Comparison of ENCODE assay signal across 22 cellular contexts in genomic region chr1:157751283-157751682, GRCh38. TPM values are rescaled to one million over a fixed set of nuclear protein-coding genes. Genes with fewer than 3 reads are reported as not detected.
A peak's percentile ranks its signal among the peaks of the same experiment; 100 is the strongest.
DNase-seq lines count a peak whose midpoint lies in the region; ATAC-seq and TF ChIP-seq lines count a peak whose summit lies in the region.
"Had no signal": no experiment of that assay in that cellular context is flagged by ENCODE, and none has a peak within 500 bp of the region (broad histone marks: within the 10 kb centered on the region; RNA-seq: fewer than 3 reads in every experiment).

No MANE protein-coding gene starts in this region.

- H3F3A ChIP-seq in Loucy (ENCODE audit: low read depth) (no peaks in the 10 kb centered on the region), GM23248 (ENCODE audit: insufficient read depth) (no peaks in the 10 kb centered on the region)

- H3K27me3 Mint-ChIP-seq in WTC11 (ENCODE audit: low read depth) (no peaks in the 10 kb centered on the region; the same call in 1 of the 2 replicates), naive B cell (no peaks in the 10 kb centered on the region)

- H3K27ac ChIP-seq in GM23248, result no peak overlapping the region
- H3K27ac ChIP-seq: RWPE1, SJCRH30 had no signal

- TF ChIP-seq CTCF in GM12865 (IDR thresholded peaks at IDR 0.05; ENCODE audit: insufficient read depth, low read depth, low read length, missing control alignments) (peak; percentile 2), Loucy (conservative IDR thresholded peaks at IDR 0.05; ENCODE audit: low read length) (peak; percentile 50), WTC11 (IDR thresholded peaks at IDR 0.05) (no peak)

- H3K79me2 ChIP-seq in Loucy (ENCODE audit: insufficient read depth, low read length), result no peaks in the 10 kb centered on the region
- no peaks in the 10 kb centered on the region for H3K79me2 ChIP-seq in GM23248 (ENCODE audit: insufficient read depth)

- ATAC-seq in WTC11 (peak; percentile 66), naive B cell (ENCODE audit: low read depth in 2 of 2) (no peak), GM19324 (IDR thresholded peaks at IDR 0.05; ENCODE audit: low FRiP score, unreplicated experiment) (no peak), HG03469 (IDR thresholded peaks at IDR 0.05; ENCODE audit: unreplicated experiment) (no peak), GM21381 (IDR thresholded peaks at IDR 0.05; ENCODE audit: unreplicated experiment) (no peak)
- ATAC-seq: PC-3, T-cell had no signal

- CTCF ChIA-PET in WTC11 (lab: Charles Lee), result interaction anchor here (1.0 to 2.8 kb wide), 5 partner anchors 11 to 171 kb away, joined by 3 to 19 read pairs (median 4); no protein-coding TSS in a partner anchor

- H3K4me1 Mint-ChIP-seq in WTC11, result peaks cover 28% of the 10 kb centered on the region
- peaks cover 40 to 47% (median 41%) of the 10 kb centered on the region in 3 donors for H3K4me1 Mint-ChIP-seq in naive B cell

- H3K27me3 ChIP-seq in Loucy (ENCODE audit: insufficient read depth, low read length, poor library complexity, severe bottlenecking) (no peaks in the 10 kb centered on the region), GM23248 (replicated peaks; ENCODE audit: insufficient read depth) (no peaks in the 10 kb centered on the region)
- H3K27me3 ChIP-seq: SJCRH30 had no signal

- H3K4me1 ChIP-seq in Loucy (ENCODE audit: insufficient read depth, low read length, poor library complexity, severe bottlenecking) (peaks cover 28% of the 10 kb centered on the region), GM23248 (ENCODE audit: insufficient read depth) (no peaks in the 10 kb centered on the region)
- H3K4me1 ChIP-seq: SJCRH30 had no signal

- H3K36me3 Mint-ChIP-seq in WTC11 (no peaks in the 10 kb centered on the region), naive B cell (peaks cover 38 to 51% of the 10 kb centered on the region in 2 donors)
- H3K36me3 Mint-ChIP-seq: T-cell had no signal

- H3K4me3 ChIP-seq in GM12865 (ENCODE audit: low read depth, low read length) (no peak overlapping the region), Loucy (ENCODE audit: low read length, poor library complexity, severe bottlenecking) (no peak overlapping the region), GM23248 (no peak overlapping the region)
- H3K4me3 ChIP-seq: SJCRH30 had no signal

- no peak overlapping the region for H3K4me2 ChIP-seq in Loucy (ENCODE audit: low read depth, low read length, poor library complexity, severe bottlenecking)
- H3K4me2 ChIP-seq in GM23248 (ENCODE audit: unreplicated experiment), result no peak overlapping the region

- H2AFZ ChIP-seq in Loucy (ENCODE audit: low read length) (no peak overlapping the region), GM23248 (no peak overlapping the region)

- no peak overlapping the region for H3K27ac Mint-ChIP-seq in WTC11
- H3K27ac Mint-ChIP-seq in naive B cell, result peak overlapping the region in 4 of 6 donors; percentile 5 to 89 (median 28)
- H3K27ac Mint-ChIP-seq: T-cell had no signal

- H3K9me2 ChIP-seq in Loucy (replicated peaks; ENCODE audit: low read depth, low read length), result no peaks in the 10 kb centered on the region
- H3K9me2 ChIP-seq in GM23248 (ENCODE audit: insufficient read depth), result no peaks in the 10 kb centered on the region; the same call in 1 of the 2 replicates

- 16 to 21% methylated on average over 3 of the region's 3 CpGs for WGBS in GM23248 (ENCODE audit: low coverage in 1 of 2, low lambda C conversion rate in 2 of 2, missing lambda C conversion rate in 2 of 2), 2 experiments

- no peak overlapping the region for H3K9ac ChIP-seq in Loucy (ENCODE audit: low read depth, low read length, poor library complexity, severe bottlenecking)
- H3K9ac ChIP-seq in GM23248, result no peak overlapping the region

- H3K9me3 ChIP-seq in Loucy (ENCODE audit: insufficient read depth, low read depth, low read length) (no peaks in the 10 kb centered on the region), GM23248 (ENCODE audit: low read depth) (no peaks in the 10 kb centered on the region)
- H3K9me3 ChIP-seq: SJCRH30 had no signal

- H3K36me3 ChIP-seq in Loucy (ENCODE audit: insufficient read depth, low read length), result no peaks in the 10 kb centered on the region
- no peaks in the 10 kb centered on the region for H3K36me3 ChIP-seq in GM23248 (ENCODE audit: low read depth)
- H3K36me3 ChIP-seq: SJCRH30 had no signal

- POLR2A ChIA-PET in WTC11 (lab: Charles Lee), result no interaction called here

- DNase-seq in GM12865 (ENCODE audit: low read depth) (no peak), WTC11 (ENCODE audit: low spot score) (no peak), naive B cell (no peak), GM23248 (no peak)
- DNase-seq: ACHN; DND-41; HCEC 1CT; Kasumi-1; NCI-H1105 treated with DMSO at 0.1 percent for 48 hours; NCI-H1694; NCI-H2081 treated with DMSO at 0.1 percent for 48 hours; NK-92 treated with Interleukin-12 subunit alpha and Interleukin-12 subunit beta, amount 100 ng/mL, for 24 hours; PC-3; SJCRH30; T-cell had no signal

- in situ Hi-C loops in GM23248 (cut with MboI), result no loop called here

- H3K4me3 Mint-ChIP-seq in WTC11, result no peak overlapping the region
- no peak overlapping the region for H3K4me3 Mint-ChIP-seq in naive B cell
- H3K4me3 Mint-ChIP-seq: T-cell had no signal

- H3K9me3 Mint-ChIP-seq in WTC11, result no peaks in the 10 kb centered on the region
- no peaks in the 10 kb centered on the region for H3K9me3 Mint-ChIP-seq in naive B cell
- H3K9me3 Mint-ChIP-seq: T-cell had no signal

- no peaks in the 10 kb centered on the region for H4K20me1 ChIP-seq in Loucy (ENCODE audit: insufficient read depth, low read length, poor library complexity, severe bottlenecking)
- H4K20me1 ChIP-seq in GM23248 (ENCODE audit: insufficient read depth), result no peaks in the 10 kb centered on the region

TF ChIP-seq in WTC11, 78 proteins besides CTCF, POLR2A, EP300 and RAD21 (continues in another document):
- TF ChIP-seq ZSCAN18 (CRISPR knock-in tag; IDR thresholded peaks at IDR 0.05) (no peak), GTF2I (CRISPR knock-in tag; conservative IDR thresholded peaks at IDR 0.05) (no peak), JUN (CRISPR knock-in tag; IDR thresholded peaks at IDR 0.05) (no peak), PRDM15 (CRISPR knock-in tag; IDR thresholded peaks at IDR 0.05) (no peak)
- TF ChIP-seq, protein P1, sequence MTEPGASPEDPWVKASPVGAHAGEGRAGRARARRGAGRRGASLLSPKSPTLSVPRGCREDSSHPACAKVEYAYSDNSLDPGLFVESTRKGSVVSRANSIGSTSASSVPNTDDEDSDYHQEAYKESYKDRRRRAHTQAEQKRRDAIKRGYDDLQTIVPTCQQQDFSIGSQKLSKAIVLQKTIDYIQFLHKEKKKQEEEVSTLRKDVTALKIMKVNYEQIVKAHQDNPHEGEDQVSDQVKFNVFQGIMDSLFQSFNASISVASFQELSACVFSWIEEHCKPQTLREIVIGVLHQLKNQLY (CRISPR knock-in tag; IDR thresholded peaks at IDR 0.05), result no peak
- TF ChIP-seq, protein P2, sequence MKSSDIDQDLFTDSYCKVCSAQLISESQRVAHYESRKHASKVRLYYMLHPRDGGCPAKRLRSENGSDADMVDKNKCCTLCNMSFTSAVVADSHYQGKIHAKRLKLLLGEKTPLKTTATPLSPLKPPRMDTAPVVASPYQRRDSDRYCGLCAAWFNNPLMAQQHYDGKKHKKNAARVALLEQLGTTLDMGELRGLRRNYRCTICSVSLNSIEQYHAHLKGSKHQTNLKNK (CRISPR knock-in tag; IDR thresholded peaks at IDR 0.05), result no peak

RNA-seq across cellular contexts. Expression of gene FCRL2, which starts 25.6 kb away (rescaled TPM):
- not detected in 3 replicates for total RNA-seq in WTC11 (2021)
- polyA plus RNA-seq in naive B cell (ENCODE audit: low read depth in 6 of 6), result 10 to 100 TPM; 26.1 to 98.4 (median 41.4) TPM
- not detected in 2 replicates for total RNA-seq in GM23248 (2014; rRNA removed; shearing (Covaris generic))
- not detected in 2 replicates for polyA plus RNA-seq in GM23248 (2016; fragmentation: Nextera tagmentation; extraction: Ambion mirVana)
- total RNA-seq: G401, NCI-H460, PC-3, SJCRH30 had no signal

RNA-seq across cellular contexts. Expression of gene FCRL3, which starts 50.7 kb away (rescaled TPM):
- total RNA-seq in WTC11 (2021), result not detected in 3 replicates
- polyA plus RNA-seq in naive B cell (ENCODE audit: low read depth in 6 of 6) (100 to 1,000 TPM; 129 to 322 (median 238) TPM), GM23248 (2016; fragmentation: Nextera tagmentation; extraction: Ambion mirVana) (not detected in 2 replicates)
- total RNA-seq in GM23248 (2014; rRNA removed; shearing (Covaris generic)), result not detected in 2 replicates
- total RNA-seq: G401, NCI-H460, PC-3, SJCRH30 had no signal
